In the genomic region with DNA sequence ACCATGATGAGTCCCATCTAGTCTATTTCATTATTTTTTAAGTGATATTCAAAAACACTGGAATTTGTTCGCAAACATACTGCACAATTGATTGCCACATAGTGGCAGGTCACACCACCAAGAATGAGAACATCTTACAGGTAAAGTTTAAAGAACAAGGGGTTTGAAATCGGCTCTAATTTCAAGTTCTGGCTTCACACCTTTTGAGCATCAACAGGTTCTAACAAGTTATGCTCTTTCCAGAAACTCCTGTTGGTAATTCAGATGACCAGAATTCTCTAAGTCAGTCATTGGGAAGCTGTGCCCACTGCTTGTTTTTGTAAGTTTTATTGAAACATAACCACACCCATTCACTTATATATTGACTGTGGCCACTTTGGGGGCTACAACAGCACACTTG, we compare ENCODE assay signal across 20 cellular contexts.
"Had no signal": no experiment of that assay in that cellular context is flagged by ENCODE, and none has a peak within 500 bp of the region (broad histone marks: within the 10 kb centered on the region; RNA-seq: fewer than 3 reads in every experiment).

No MANE protein-coding gene starts in this region.

- H3K27ac ChIP-seq: HL-60 had no signal

- H3K9me3 ChIP-seq: SK-N-SH had no signal

- H3K4me3 Mint-ChIP-seq: T-cell had no signal

- H3K27me3 Mint-ChIP-seq: T-cell had no signal

- DNase-seq: KBM-7, NCI-H1048, NCI-H1105, NCI-H1417, NCI-H1436 treated with DMSO at 0.1 percent for 48 hours, NCI-H1694, NCI-H1930, NCI-H2081, NCI-H2107, NCI-H226, NCI-H446, NCI-H510A, NCI-H526, NCI-H82, Right ventricle myocardium superior, RPMI8226, SK-N-SH, SW 1271, T-cell had no signal

- ATAC-seq: T-cell had no signal
